ENCODE assay signal across 14 cellular contexts in the genomic region with DNA sequence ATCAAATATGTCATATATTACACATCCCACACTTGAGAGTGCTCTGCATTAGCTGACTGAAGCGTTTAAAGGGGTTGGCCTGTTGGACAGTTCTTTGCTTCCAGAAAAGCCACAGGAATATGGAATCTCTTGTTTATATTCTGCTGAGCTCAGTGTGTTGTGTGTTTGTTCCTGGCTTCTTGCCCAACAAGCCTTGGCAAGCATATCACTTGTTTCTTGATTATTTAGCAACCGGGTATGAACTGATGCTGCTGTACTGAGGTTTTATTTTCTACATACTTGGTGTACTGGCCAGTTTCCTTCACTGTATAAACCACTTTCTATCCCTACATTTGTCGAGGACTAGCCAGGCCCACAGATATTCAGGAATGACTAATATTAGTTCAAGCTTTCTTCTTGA.
DNase-seq lines count a peak whose midpoint lies in the region; FAIRE-seq and TF ChIP-seq lines count a peak whose summit lies in the region.
"Had no signal": no experiment of that assay in that cellular context is flagged by ENCODE, and none has a peak within 500 bp of the region (broad histone marks: within the 10 kb centered on the region; RNA-seq: fewer than 3 reads in every experiment).

No MANE protein-coding gene starts in this region.

- DNase-seq in ELR (ENCODE audit: low read depth) (peak; percentile 8), NCI-H2107 treated with DMSO at 0.1 percent for 48 hours (lab: John Stamatoyannopoulos, UW; ENCODE audit: unreplicated experiment) (peak; percentile 35), epithelial cell of proximal tubule (ENCODE audit: low read depth) (peak; percentile 1), putamen (ENCODE audit: low spot score) (peak; percentile 6), GM12892 (ENCODE audit: insufficient read length) (no peak), MV-4-11 (lab: John Stamatoyannopoulos, UW) (no peak), HPDE6-E6E7 (ENCODE audit: extremely low spot score) (no peak)
- DNase-seq in activated CD4-positive, alpha-beta memory T cell treated with anti-CD3 and anti-CD28 coated beads, Interleukin-2, amount 10 ng/mL, durations not matched to agents 7 days and 5 days, result no peak
- DNase-seq: activated CD4-positive, alpha-beta T cell treated with anti-CD3 and anti-CD28 coated beads, Interleukin-2, amount 50 U/mL, for 48 hours; activated naive CD8-positive, alpha-beta T cell treated with anti-CD3 and anti-CD28 coated beads, Interleukin-2, amount 10 ng/mL, durations not matched to agents 7 days and 5 days; DND-41; NCI-H187 had no signal

- no peak for FAIRE-seq in GM12892 (lab: Jason Lieb, UNC)
- FAIRE-seq: H54 had no signal

- no peaks in the 10 kb centered on the region for H3K4me1 Mint-ChIP-seq in activated CD4-positive, alpha-beta memory T cell treated with anti-CD3 and anti-CD28 coated beads, Interleukin-2, amount 10 ng/mL, durations not matched to agents 7 days and 5 days
- H3K4me1 Mint-ChIP-seq: activated naive CD8-positive, alpha-beta T cell treated with anti-CD3 and anti-CD28 coated beads, Interleukin-2, amount 10 ng/mL, durations not matched to agents 7 days and 5 days had no signal

- no peak for TF ChIP-seq POLR2A in GM12892 (IDR thresholded peaks at IDR 0.05; ENCODE audit: low read depth, low read length)

- no peak overlapping the region for H3K4me3 Mint-ChIP-seq in activated CD4-positive, alpha-beta memory T cell treated with anti-CD3 and anti-CD28 coated beads, Interleukin-2, amount 10 ng/mL, durations not matched to agents 7 days and 5 days
- H3K4me3 Mint-ChIP-seq: activated naive CD8-positive, alpha-beta T cell treated with anti-CD3 and anti-CD28 coated beads, Interleukin-2, amount 10 ng/mL, durations not matched to agents 7 days and 5 days had no signal

- no peak overlapping the region for H3K4me3 ChIP-seq in epithelial cell of proximal tubule (ENCODE audit: low read depth, low read length)
- H3K4me3 ChIP-seq: vagina had no signal

- H3K27ac Mint-ChIP-seq in activated CD4-positive, alpha-beta memory T cell treated with anti-CD3 and anti-CD28 coated beads, Interleukin-2, amount 10 ng/mL, durations not matched to agents 7 days and 5 days, result no peak overlapping the region
- H3K27ac Mint-ChIP-seq: activated naive CD8-positive, alpha-beta T cell treated with anti-CD3 and anti-CD28 coated beads, Interleukin-2, amount 10 ng/mL, durations not matched to agents 7 days and 5 days had no signal

- H3K9me3 Mint-ChIP-seq in activated CD4-positive, alpha-beta memory T cell treated with anti-CD3 and anti-CD28 coated beads, Interleukin-2, amount 10 ng/mL, durations not matched to agents 7 days and 5 days, result peaks cover 7% of the 10 kb centered on the region
- H3K9me3 Mint-ChIP-seq: activated naive CD8-positive, alpha-beta T cell treated with anti-CD3 and anti-CD28 coated beads, Interleukin-2, amount 10 ng/mL, durations not matched to agents 7 days and 5 days had no signal

- CTCF ChIA-PET in activated CD4-positive, alpha-beta memory T cell treated with anti-CD3 and anti-CD28 coated beads, Interleukin-2, amount 10 ng/mL, durations not matched to agents 7 days and 5 days (lab: Charles Lee), result no interaction called here

- POLR2A ChIA-PET in activated CD4-positive, alpha-beta memory T cell treated with anti-CD3 and anti-CD28 coated beads, Interleukin-2, amount 10 ng/mL, durations not matched to agents 7 days and 5 days (lab: Charles Lee), result no interaction called here

- H3K36me3 Mint-ChIP-seq in activated CD4-positive, alpha-beta memory T cell treated with anti-CD3 and anti-CD28 coated beads, Interleukin-2, amount 10 ng/mL, durations not matched to agents 7 days and 5 days (ENCODE audit: low read depth), result no peaks in the 10 kb centered on the region
- H3K36me3 Mint-ChIP-seq: activated naive CD8-positive, alpha-beta T cell treated with anti-CD3 and anti-CD28 coated beads, Interleukin-2, amount 10 ng/mL, durations not matched to agents 7 days and 5 days had no signal

- TF ChIP-seq CTCF in epithelial cell of proximal tubule (conservative IDR thresholded peaks at IDR 0.05; ENCODE audit: low read depth, low read length), result no peak

- no peaks in the 10 kb centered on the region for H3K27me3 Mint-ChIP-seq in activated CD4-positive, alpha-beta memory T cell treated with anti-CD3 and anti-CD28 coated beads, Interleukin-2, amount 10 ng/mL, durations not matched to agents 7 days and 5 days
- H3K27me3 Mint-ChIP-seq: activated naive CD8-positive, alpha-beta T cell treated with anti-CD3 and anti-CD28 coated beads, Interleukin-2, amount 10 ng/mL, durations not matched to agents 7 days and 5 days had no signal

Comparison
In these comparisons a context has a peak if more than half of its experiments do, and no peak if none do; other contexts are left out.
1. DNase-seq: peak in ELR (single experiment), NCI-H2107 treated with DMSO at 0.1 percent for 48 hours (single experiment), epithelial cell of proximal tubule (single experiment) and putamen (single experiment); none in GM12892 (single experiment), MV-4-11 (single experiment), HPDE6-E6E7 (single experiment) and activated CD4-positive, alpha-beta memory T cell treated with anti-CD3 and anti-CD28 coated beads, Interleukin-2, amount 10 ng/mL, durations not matched to agents 7 days and 5 days (single experiment).